9 cellular contexts compared by ENCODE assay signal in the genomic region with DNA sequence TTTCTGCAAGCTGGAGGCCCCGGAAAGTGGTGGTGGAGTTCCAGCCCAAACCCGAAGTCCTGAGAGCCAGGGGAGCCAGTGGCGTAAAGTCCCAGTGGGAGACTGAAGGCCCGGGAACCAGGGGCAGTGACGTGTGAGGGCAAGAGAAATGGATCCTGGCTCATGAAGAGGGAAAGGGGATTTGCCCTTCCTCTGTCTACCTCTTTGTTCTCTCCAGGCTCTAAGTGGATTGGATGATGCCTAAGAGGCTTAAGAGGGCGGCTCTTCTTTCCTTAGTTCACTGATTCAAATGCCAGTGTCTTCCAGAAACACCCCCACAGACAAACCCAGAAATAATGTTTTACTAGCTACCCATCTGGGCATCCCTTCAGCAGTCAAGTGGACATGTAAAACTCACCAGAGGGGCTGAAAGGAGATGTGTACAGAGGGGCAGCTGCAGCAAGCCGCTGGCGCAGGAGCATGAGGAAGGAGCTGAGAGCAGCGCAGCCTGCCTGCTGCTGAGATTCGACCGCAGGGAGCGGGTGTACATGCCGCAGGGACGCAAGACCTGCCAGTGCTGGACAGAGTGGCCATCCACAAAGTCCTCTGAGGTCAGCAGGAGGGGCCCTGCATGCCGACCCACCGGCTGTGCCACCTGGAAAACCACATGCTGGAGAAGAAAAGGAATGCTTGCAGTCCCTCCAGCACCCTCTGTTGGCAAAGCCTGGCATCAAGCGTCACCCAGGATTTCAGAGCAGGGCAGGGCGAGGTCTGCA. TPM values are rescaled to one million over a fixed set of nuclear protein-coding genes. Genes with fewer than 3 reads are reported as not detected.
DNase-seq lines count a peak whose midpoint lies in the region; ATAC-seq and TF ChIP-seq lines count a peak whose summit lies in the region.
"Had no signal": no experiment of that assay in that cellular context is flagged by ENCODE, and none has a peak within 500 bp of the region (broad histone marks: within the 10 kb centered on the region; RNA-seq: fewer than 3 reads in every experiment).

No MANE protein-coding gene starts in this region.

- H3K36me3 ChIP-seq in Karpas-422 (ENCODE audit: insufficient read depth, low read length) (no peaks in the 10 kb centered on the region), SK-N-SH (replicated peaks in 1 of 2; ENCODE audit: control insufficient read depth in 1 of 2, insufficient read depth in 2 of 2, low read length in 1 of 2) (no peaks in the 10 kb centered on the region)

- TF ChIP-seq RAD21 in SK-N-SH (IDR thresholded peaks at IDR 0.05; ENCODE audit: low read length) = peak; percentile 69

- H3K27me3 ChIP-seq in Karpas-422 (ENCODE audit: low read length) (no peaks in the 10 kb centered on the region), SK-N-SH (ENCODE audit: insufficient read depth) (no peaks in the 10 kb centered on the region)

- no peak overlapping the region for H2AFZ ChIP-seq in Karpas-422 (ENCODE audit: low read length)
- H2AFZ ChIP-seq in SK-N-SH (ENCODE audit: low read depth) = no peak overlapping the region

- H3K4me2 ChIP-seq in Karpas-422 (ENCODE audit: low read depth, low read length, poor library complexity, severe bottlenecking) (no peak overlapping the region), SK-N-SH (no peak overlapping the region)

- no peak for ATAC-seq in GM18511 (IDR thresholded peaks at IDR 0.05; ENCODE audit: unreplicated experiment)

- no peak overlapping the region for H3K27ac Mint-ChIP-seq in activated T-helper 1 cell treated with anti-CD3 and anti-CD28 coated beads, Interleukin-12 subunit alpha, Interleukin-12 subunit beta, Interleukin-2, Interleukin-4 antibody, amounts not matched to agents 30 ng/mL and 10 ng/mL and 1 ng/mL, durations not matched to agents 14 hours and 24 hours and 36 hours

- H3K79me2 ChIP-seq in Karpas-422 (ENCODE audit: low read length) (no peaks in the 10 kb centered on the region), SK-N-SH (ENCODE audit: insufficient read depth) (peaks cover 83% of the 10 kb centered on the region)

- TF ChIP-seq EP300 in SK-N-SH (IDR thresholded peaks at IDR 0.05; ENCODE audit: borderline replicate concordance in 1 of 2, low read depth in 1 of 2, low read length in 1 of 2) = no peak

- CTCF ChIA-PET in SK-N-SH (lab: Yijun Ruan, JAX) = interaction anchor here (0.6 to 1.7 kb wide), 6 partner anchors 8 to 57 kb away, joined by 3 to 10 read pairs (median 4); a partner anchor contains a TSS

- H3K9me3 Mint-ChIP-seq in activated T-helper 1 cell treated with anti-CD3 and anti-CD28 coated beads, Interleukin-12 subunit alpha, Interleukin-12 subunit beta, Interleukin-2, Interleukin-4 antibody, amounts not matched to agents 30 ng/mL and 10 ng/mL and 1 ng/mL, durations not matched to agents 14 hours and 24 hours and 36 hours = peaks cover 5% of the 10 kb centered on the region

- TF ChIP-seq CTCF in SK-N-SH (IDR thresholded peaks at IDR 0.05) = peak; percentile 63

- peaks cover 37% of the 10 kb centered on the region for H3K4me1 Mint-ChIP-seq in activated T-helper 1 cell treated with anti-CD3 and anti-CD28 coated beads, Interleukin-12 subunit alpha, Interleukin-12 subunit beta, Interleukin-2, Interleukin-4 antibody, amounts not matched to agents 30 ng/mL and 10 ng/mL and 1 ng/mL, durations not matched to agents 14 hours and 24 hours and 36 hours (ENCODE audit: low read depth)

- no peak overlapping the region for H3K9ac ChIP-seq in Karpas-422 (ENCODE audit: low read length)
- H3K9ac ChIP-seq in SK-N-SH = no peak overlapping the region

- H4K20me1 ChIP-seq in Karpas-422 (ENCODE audit: insufficient read depth, low read depth, low read length) (peaks cover 38% of the 10 kb centered on the region), SK-N-SH (ENCODE audit: insufficient read depth) (peaks cover 70% of the 10 kb centered on the region)

- H3K9me2 ChIP-seq in Karpas-422 (replicated peaks; ENCODE audit: insufficient read depth, low read length) (no peaks in the 10 kb centered on the region), SK-N-SH (no peaks in the 10 kb centered on the region)

- H3K4me1 ChIP-seq in Karpas-422 (ENCODE audit: low read length) (no peaks in the 10 kb centered on the region), SK-N-SH (ENCODE audit: control insufficient read depth in 1 of 2, insufficient read depth in 2 of 2, low read depth in 1 of 2, low read length in 1 of 2) (peaks cover 0 to 18% of the 10 kb centered on the region in 2 experiments; a peak in 3 of 4 replicates)

- H3K27me3 Mint-ChIP-seq in activated T-helper 1 cell treated with anti-CD3 and anti-CD28 coated beads, Interleukin-12 subunit alpha, Interleukin-12 subunit beta, Interleukin-2, Interleukin-4 antibody, amounts not matched to agents 30 ng/mL and 10 ng/mL and 1 ng/mL, durations not matched to agents 14 hours and 24 hours and 36 hours (ENCODE audit: insufficient read depth) = peaks cover 2% of the 10 kb centered on the region
- H3K27me3 Mint-ChIP-seq: CD8-positive, alpha-beta memory T cell had no signal

- H3K36me3 Mint-ChIP-seq in activated T-helper 1 cell treated with anti-CD3 and anti-CD28 coated beads, Interleukin-12 subunit alpha, Interleukin-12 subunit beta, Interleukin-2, Interleukin-4 antibody, amounts not matched to agents 30 ng/mL and 10 ng/mL and 1 ng/mL, durations not matched to agents 14 hours and 24 hours and 36 hours (ENCODE audit: low read depth) = no peaks in the 10 kb centered on the region

- 74% methylated on average over 12 of the region's 18 CpGs for WGBS in SK-N-SH (ENCODE audit: low lambda C conversion rate)

- H3F3A ChIP-seq in SK-N-SH (replicated peaks; ENCODE audit: insufficient read depth) = peaks cover 4% of the 10 kb centered on the region

- DNase-seq in NCI-H2107 treated with DMSO at 0.1 percent for 48 hours (lab: John Stamatoyannopoulos, UW; ENCODE audit: unreplicated experiment) (peak; percentile 50), NCI-H2107 (lab: John Stamatoyannopoulos, UW) (no peak), Karpas-422 (peak; percentile 57), SK-N-SH (peak; percentile 68), fibroblast of peridontal ligament (ENCODE audit: extremely low read depth) (peak; percentile 14), nucleus accumbens (lab: John Stamatoyannopoulos, UW) (peak in 46 of 56 donors; percentile 6 to 72 (median 36))
- DNase-seq in activated T-helper 1 cell treated with anti-CD3 and anti-CD28 coated beads, Interleukin-12 subunit alpha, Interleukin-12 subunit beta, Interleukin-2, Interleukin-4 antibody, amounts not matched to agents 30 ng/mL and 10 ng/mL and 1 ng/mL, durations not matched to agents 14 hours and 24 hours and 36 hours (ENCODE audit: low spot score) = no peak

- H3K4me3 ChIP-seq in Karpas-422 (ENCODE audit: low read length) = no peak overlapping the region
- H3K4me3 ChIP-seq in SK-N-SH (ENCODE audit: low read depth in 2 of 2, low read length in 1 of 2) = no peak overlapping the region

- no peaks in the 10 kb centered on the region for H3K9me3 ChIP-seq in Karpas-422 (ENCODE audit: low read length)
- no peaks in the 10 kb centered on the region for H3K9me3 ChIP-seq in SK-N-SH

- no peak overlapping the region for H3K4me3 Mint-ChIP-seq in activated T-helper 1 cell treated with anti-CD3 and anti-CD28 coated beads, Interleukin-12 subunit alpha, Interleukin-12 subunit beta, Interleukin-2, Interleukin-4 antibody, amounts not matched to agents 30 ng/mL and 10 ng/mL and 1 ng/mL, durations not matched to agents 14 hours and 24 hours and 36 hours

- intact Hi-C loops in activated T-helper 1 cell treated with anti-CD3 and anti-CD28 coated beads, Interleukin-12 subunit alpha, Interleukin-12 subunit beta, Interleukin-2, Interleukin-4 antibody, amounts not matched to agents 30 ng/mL and 10 ng/mL and 1 ng/mL, durations not matched to agents 14 hours and 24 hours and 36 hours (cut with micrococcal nuclease) = no loop called here

- POLR2A ChIA-PET in SK-N-SH (lab: Yijun Ruan, JAX) = no interaction called here

- no peak overlapping the region for H3K27ac ChIP-seq in Karpas-422 (ENCODE audit: low read length)
- no peak overlapping the region for H3K27ac ChIP-seq in SK-N-SH (ENCODE audit: low read depth in 2 of 2, low read length in 1 of 2)

TF ChIP-seq in SK-N-SH, 30 proteins besides CTCF, POLR2A, EP300 and RAD21:
- peak; percentile 67 for TF ChIP-seq SMC3 (IDR thresholded peaks at IDR 0.05; ENCODE audit: low read depth, low read length)
- TF ChIP-seq NFIC (IDR thresholded peaks at IDR 0.05; ENCODE audit: borderline replicate concordance) = no peak
- peak; percentile 17; the same call in 1 of the 2 replicates for TF ChIP-seq MXI1 (IDR thresholded peaks at IDR 0.05; ENCODE audit: low read depth, low read length)
- TF ChIP-seq RCOR1 (IDR thresholded peaks at IDR 0.05; ENCODE audit: low read length) = peak; percentile 30; the same call in 1 of the 2 replicates
TF ChIP-seq in SK-N-SH: peak in this region for 3.

RNA-seq across cellular contexts. Expression of a gene that starts 29.5 kb away (rescaled TPM):
- 4.2 and 16.4 TPM in 2 replicates for total RNA-seq in Karpas-422 (2014; rRNA removed; shearing (Covaris generic); ENCODE audit: low replicate concordance)
- polyA plus RNA-seq in SK-N-SH (2012; rRNA removed) = 13.3 and 14.3 TPM in 2 replicates
- 16.0 and 16.6 TPM in 2 replicates for polyA plus RNA-seq in SK-N-SH (2012; cell fraction: cytosol; rRNA removed)
- polyA plus RNA-seq in SK-N-SH (2012; cell fraction: nucleus; rRNA removed) = 12.9 and 16.3 TPM in 2 replicates
- 26.8 and 29.5 TPM in 2 replicates for total RNA-seq in activated T-helper 1 cell treated with anti-CD3 and anti-CD28 coated beads, Interleukin-12 subunit alpha, Interleukin-12 subunit beta, Interleukin-2, Interleukin-4 antibody, amounts not matched to agents 30 ng/mL and 10 ng/mL and 1 ng/mL, durations not matched to agents 14 hours and 24 hours and 36 hours

Comparison
In these comparisons a context has a peak if more than half of its experiments do, and no peak if none do; other contexts are left out.
1. DNase-seq: peak in NCI-H2107 treated with DMSO at 0.1 percent for 48 hours (single experiment), Karpas-422 (single experiment), SK-N-SH (single experiment), fibroblast of peridontal ligament (single experiment) and nucleus accumbens (46 of 56); none in NCI-H2107 (single experiment) and activated T-helper 1 cell treated with anti-CD3 and anti-CD28 coated beads, Interleukin-12 subunit alpha, Interleukin-12 subunit beta, Interleukin-2, Interleukin-4 antibody, amounts not matched to agents 30 ng/mL and 10 ng/mL and 1 ng/mL, durations not matched to agents 14 hours and 24 hours and 36 hours (single experiment).